Comparison of ENCODE assay signal across 20 cellular contexts in the genomic region with DNA sequence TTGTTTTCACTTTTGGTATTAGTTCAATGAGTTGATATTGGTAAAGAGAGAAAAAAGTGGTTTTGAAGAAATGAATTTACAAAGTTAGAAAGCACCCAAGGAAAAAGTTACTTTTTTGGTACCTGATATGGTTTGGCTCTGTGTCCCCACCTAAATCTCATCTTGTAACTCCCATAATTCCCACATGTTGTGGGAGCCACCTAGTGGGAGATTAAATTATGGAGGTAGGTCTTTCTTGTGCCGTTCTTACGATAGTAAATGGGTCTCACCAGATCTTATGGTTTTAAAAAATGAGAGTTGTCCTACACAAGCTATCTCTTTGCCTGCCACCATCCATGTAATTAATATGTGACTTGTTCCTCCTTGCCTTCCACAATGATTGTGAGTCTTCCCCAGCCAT.
A peak's percentile ranks its signal among the peaks of the same experiment; 100 is the strongest.
DNase-seq lines count a peak whose midpoint lies in the region; ATAC-seq and TF ChIP-seq lines count a peak whose summit lies in the region.
"Had no signal": no experiment of that assay in that cellular context is flagged by ENCODE, and none has a peak within 500 bp of the region (broad histone marks: within the 10 kb centered on the region; RNA-seq: fewer than 3 reads in every experiment).

No MANE protein-coding gene starts in this region.

- H3K4me3 ChIP-seq in PC-3 (ENCODE audit: low read length) (no peak overlapping the region), endodermal cell (ENCODE audit: low read length) (no peak overlapping the region), coronary artery (no peak overlapping the region), right cardiac atrium (ENCODE audit: low read length) (no peak overlapping the region)
- H3K4me3 ChIP-seq: tibial artery had no signal

- no peaks in the 10 kb centered on the region for H3K9me3 ChIP-seq in PC-3 (ENCODE audit: low read length)
- H3K9me3 ChIP-seq in endodermal cell (ENCODE audit: control insufficient read depth, low read length): no peaks in the 10 kb centered on the region
- no peaks in the 10 kb centered on the region for H3K9me3 ChIP-seq in right cardiac atrium (ENCODE audit: control insufficient read depth, low read length)
- H3K9me3 ChIP-seq: tibial artery had no signal

- H3K27me3 Mint-ChIP-seq in endodermal cell (ENCODE audit: insufficient read depth): no peaks in the 10 kb centered on the region
- H3K27me3 Mint-ChIP-seq: activated CD4-positive, alpha-beta memory T cell treated with anti-CD3 and anti-CD28 coated beads, Interleukin-2, amount 10 ng/mL, durations not matched to agents 7 days and 5 days; B cell had no signal

- no peaks in the 10 kb centered on the region for H4K20me1 ChIP-seq in PC-3 (ENCODE audit: low read length)

- CTCF ChIA-PET in PC-3 (lab: Charles Lee): interaction anchor here (0.6 to 0.7 kb wide), 2 partner anchors 19 to 33 kb away, joined by 3 to 5 read pairs; no protein-coding TSS in a partner anchor

- intact Hi-C loops in PC-3 (cut with micrococcal nuclease) (loop anchor here (5.0 kb wide), 4 partner anchors 80 to 145 kb away; no protein-coding TSS in a partner anchor), right cardiac atrium (cut with DNase I) (no loop called here)

- no peak overlapping the region for H3K4me3 Mint-ChIP-seq in endodermal cell
- H3K4me3 Mint-ChIP-seq: activated CD4-positive, alpha-beta memory T cell treated with anti-CD3 and anti-CD28 coated beads, Interleukin-2, amount 10 ng/mL, durations not matched to agents 7 days and 5 days; activated T-cell treated with anti-CD3 and anti-CD28 coated beads, Interleukin-2, amount 50 U/mL, for 4 hours; B cell; natural killer cell; T-helper 1 cell treated with Interleukin-12 subunit alpha and Interleukin-12 subunit beta and Interleukin-4 antibody, amounts not matched to agents 30 μg/mL and 1 μg/mL, for 36 hours; WTC11 had no signal

- no peaks in the 10 kb centered on the region for H3F3A ChIP-seq in PC-3 (ENCODE audit: low read length, unreplicated experiment)

- H3K36me3 Mint-ChIP-seq in endodermal cell (ENCODE audit: low read depth): no peaks in the 10 kb centered on the region

- H3K27ac ChIP-seq in PC-3 (ENCODE audit: low read length) (no peak overlapping the region), endodermal cell (ENCODE audit: low read depth, low read length) (no peak overlapping the region), coronary artery (no peak overlapping the region), right cardiac atrium (ENCODE audit: low read length) (no peak overlapping the region)
- H3K27ac ChIP-seq: parathyroid adenoma, tibial artery had no signal

- peaks cover 13% of the 10 kb centered on the region for H3K4me1 ChIP-seq in PC-3 (ENCODE audit: insufficient read depth, low read length)
- no peaks in the 10 kb centered on the region for H3K4me1 ChIP-seq in endodermal cell (ENCODE audit: control insufficient read depth, insufficient read depth, low read length)
- H3K4me1 ChIP-seq in right cardiac atrium (ENCODE audit: control insufficient read depth, insufficient read depth, low read length): no peaks in the 10 kb centered on the region
- H3K4me1 ChIP-seq: parathyroid adenoma, tibial artery had no signal

- H3K9me2 ChIP-seq in PC-3 (replicated peaks; ENCODE audit: low read length): no peaks in the 10 kb centered on the region

- no TSS peak for BruUV-seq in PC-3 (replicated peaks; lab: Mats Ljungman, UMichigan)

- H3K9ac ChIP-seq in PC-3 (ENCODE audit: low read length) (no peak overlapping the region), endodermal cell (ENCODE audit: extremely low read depth, low read length, poor library complexity, severe bottlenecking) (no peak overlapping the region)
- H3K9ac ChIP-seq: parathyroid adenoma had no signal

- peak; percentile 12 for DNase-seq in ACHN
- peak; percentile 19 for DNase-seq in HT-29 (ENCODE audit: low spot score)
- DNase-seq in PC-3: peak; percentile 29
- DNase-seq in endodermal cell: no peak
- DNase-seq in coronary artery (ENCODE audit: low spot score): no peak
- no peak for DNase-seq in right cardiac atrium
- DNase-seq in germinal center (ENCODE audit: low spot score): no peak
- DNase-seq: activated CD4-positive, alpha-beta memory T cell treated with anti-CD3 and anti-CD28 coated beads, Interleukin-2, amount 10 ng/mL, durations not matched to agents 7 days and 5 days; activated T-cell treated with anti-CD3 and anti-CD28 coated beads, Interleukin-2, amount 50 U/mL, for 4 hours; left cardiac atrium; natural killer cell; NCI-H1436; SHP77 treated with DMSO at 0.1 percent for 48 hours; stimulated activated naive CD4-positive, alpha-beta T cell treated with Interleukin-2 at 50 U/mL for 16 hours; tibial artery had no signal

- H3K4me2 ChIP-seq in PC-3 (ENCODE audit: low read length): no peak overlapping the region

- no peaks in the 10 kb centered on the region for H3K9me3 Mint-ChIP-seq in endodermal cell

- no peak overlapping the region for H3K27ac Mint-ChIP-seq in endodermal cell
- H3K27ac Mint-ChIP-seq: activated CD4-positive, alpha-beta memory T cell treated with anti-CD3 and anti-CD28 coated beads, Interleukin-2, amount 10 ng/mL, durations not matched to agents 7 days and 5 days; activated naive CD4-positive, alpha-beta T cell treated with anti-CD3 and anti-CD28 coated beads, Interleukin-2, amount 50 U/mL, for 72 hours; B cell; natural killer cell; T-helper 1 cell treated with Interleukin-12 subunit alpha and Interleukin-12 subunit beta and Interleukin-4 antibody, amounts not matched to agents 30 μg/mL and 1 μg/mL, for 36 hours; WTC11 had no signal

- 96% methylated on average over 2 of the region's 2 CpGs; no CpG with 5 or more reads in 1 of the 2 experiments for WGBS in endodermal cell (ENCODE audit: insufficient coverage in 1 of 2, insufficient read length in 1 of 2), 2 experiments
- WGBS in right cardiac atrium: 93% methylated on average over 2 of the region's 2 CpGs

- no peaks in the 10 kb centered on the region for H3K27me3 ChIP-seq in PC-3 (ENCODE audit: low read length)
- H3K27me3 ChIP-seq in endodermal cell (ENCODE audit: control insufficient read depth, insufficient read depth, low read length, poor library complexity, severe bottlenecking): no peaks in the 10 kb centered on the region
- H3K27me3 ChIP-seq in right cardiac atrium (ENCODE audit: control insufficient read depth, insufficient read depth): no peaks in the 10 kb centered on the region
- H3K27me3 ChIP-seq: tibial artery had no signal

- in situ Hi-C loops in ACHN (cut with HindIII; ENCODE audit: low pct_ligation_motif_present, low pct_unique_long_range_greater_than_20kb, low sequenced_read_pairs): no loop called here

- H3K4me1 Mint-ChIP-seq in endodermal cell: peaks cover under 1% of the 10 kb centered on the region
- H3K4me1 Mint-ChIP-seq: activated CD4-positive, alpha-beta memory T cell treated with anti-CD3 and anti-CD28 coated beads, Interleukin-2, amount 10 ng/mL, durations not matched to agents 7 days and 5 days; B cell; natural killer cell had no signal

- ATAC-seq in PC-3 (no peak), right cardiac atrium (no peak)
- ATAC-seq: activated naive CD4-positive, alpha-beta T cell treated with anti-CD3 and anti-CD28 coated beads, Interleukin-2, amount 50 U/mL, for 72 hours; activated T-cell treated with anti-CD3 and anti-CD28 coated beads, Interleukin-2, amount 50 U/mL, for 4 hours; left cardiac atrium; natural killer cell; WTC11 had no signal

- POLR2A ChIA-PET in PC-3 (lab: Charles Lee; ENCODE audit: unreplicated experiment): no interaction called here

- H2AFZ ChIP-seq in PC-3 (ENCODE audit: low read length): no peak overlapping the region
- H2AFZ ChIP-seq: parathyroid adenoma had no signal

- TF ChIP-seq CTCF in PC-3 (conservative IDR thresholded peaks at IDR 0.05; ENCODE audit: low read depth, low read length) (peak; percentile 41; the same call in 1 of the 2 replicates), endodermal cell (conservative IDR thresholded peaks at IDR 0.05) (peak; percentile 26), coronary artery (IDR thresholded peaks at IDR 0.05) (no peak)

- H3K36me3 ChIP-seq in PC-3 (ENCODE audit: low read depth, low read length) (no peaks in the 10 kb centered on the region), endodermal cell (ENCODE audit: control insufficient read depth, insufficient read depth, low read length) (no peaks in the 10 kb centered on the region)
- H3K36me3 ChIP-seq: tibial artery had no signal

- H3K79me2 ChIP-seq in PC-3 (ENCODE audit: low read length): no peaks in the 10 kb centered on the region
- H3K79me2 ChIP-seq: parathyroid adenoma had no signal

Comparison
In these comparisons a context has a peak if more than half of its experiments do, and no peak if none do; other contexts are left out.
1. DNase-seq: peak in ACHN (single experiment), HT-29 (single experiment) and PC-3 (single experiment); none in endodermal cell (single experiment), coronary artery (single experiment), right cardiac atrium (0 of 3) and germinal center (single experiment).